Comparison of ENCODE assay signal across 12 cellular contexts in genomic region chr13:49760555-49760954, GRCh38.
"Had no signal": no experiment of that assay in that cellular context is flagged by ENCODE, and none has a peak within 500 bp of the region (broad histone marks: within the 10 kb centered on the region; RNA-seq: fewer than 3 reads in every experiment).

No MANE protein-coding gene starts in this region.

- H3K27ac Mint-ChIP-seq: activated CD4-positive, alpha-beta memory T cell treated with anti-CD3 and anti-CD28 coated beads, Interleukin-2, amount 10 ng/mL, durations not matched to agents 7 days and 5 days; neural progenitor cell had no signal

- H3K4me1 Mint-ChIP-seq: neural progenitor cell had no signal

- DNase-seq: activated CD4-positive, alpha-beta memory T cell treated with anti-CD3 and anti-CD28 coated beads, Interleukin-2, amount 10 ng/mL, durations not matched to agents 7 days and 5 days; activated CD4-positive, alpha-beta T cell treated with anti-CD3 and anti-CD28 coated beads for 1 hour; activated CD8-positive, alpha-beta memory T cell treated with anti-CD3 and anti-CD28 coated beads, Interleukin-2, amount 50 U/mL, for 48 hours; activated naive CD4-positive, alpha-beta T cell; caudate nucleus; effector memory CD4-positive, alpha-beta T cell; immature natural killer cell; lower lobe of right lung; midbrain; stimulated activated CD4-positive, alpha-beta T cell treated with anti-CD3 and anti-CD28 coated beads, Interleukin-4, amount 100 ng/mL, for 1 hour; trophoblast cell had no signal

- H3K4me3 Mint-ChIP-seq: activated CD4-positive, alpha-beta memory T cell treated with anti-CD3 and anti-CD28 coated beads, Interleukin-2, amount 10 ng/mL, durations not matched to agents 7 days and 5 days; neural progenitor cell had no signal

- ATAC-seq: lower lobe of right lung had no signal

- H3K36me3 Mint-ChIP-seq: immature natural killer cell had no signal

- H3K27me3 Mint-ChIP-seq: activated CD4-positive, alpha-beta memory T cell treated with anti-CD3 and anti-CD28 coated beads, Interleukin-2, amount 10 ng/mL, durations not matched to agents 7 days and 5 days had no signal

- H3K9me3 ChIP-seq: lower lobe of right lung had no signal
